8 cellular contexts compared by ENCODE assay signal in the genomic region with DNA sequence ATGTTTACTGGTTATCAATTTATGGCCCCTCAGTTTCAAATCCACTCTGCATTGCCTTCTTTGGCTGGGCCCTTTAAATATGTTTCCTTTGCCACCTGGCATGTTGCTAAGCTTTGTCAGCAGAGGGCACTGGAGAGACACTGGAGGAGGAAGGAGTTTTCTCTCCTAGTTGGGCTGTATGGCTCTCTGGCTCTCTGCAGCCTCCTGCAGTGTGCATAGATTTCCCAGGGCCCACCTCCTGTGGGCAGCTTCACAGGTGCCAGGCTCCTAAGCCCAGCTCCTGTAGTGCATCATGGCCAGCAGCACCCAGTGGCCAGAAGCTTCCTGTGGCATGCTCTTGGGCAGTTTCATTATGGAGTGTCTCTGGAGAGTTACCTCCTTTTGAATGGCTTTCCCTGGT. TPM values are rescaled to one million over a fixed set of nuclear protein-coding genes. Genes with fewer than 3 reads are reported as not detected.
DNase-seq lines count a peak whose midpoint lies in the region; ATAC-seq and TF ChIP-seq lines count a peak whose summit lies in the region.

No MANE protein-coding gene starts in this region.

- peaks cover 7% of the 10 kb centered on the region for H3K27me3 Mint-ChIP-seq in mesothelial cell of epicardium (ENCODE audit: low read depth)

- no peaks in the 10 kb centered on the region for H3K36me3 Mint-ChIP-seq in mesothelial cell of epicardium

- H3K4me3 Mint-ChIP-seq in mesothelial cell of epicardium: no peak overlapping the region

- no peak overlapping the region for H3K4me3 ChIP-seq in AG10803 (ENCODE audit: low read length)

- ATAC-seq in GM18498 (IDR thresholded peaks at IDR 0.05; ENCODE audit: unreplicated experiment): peak; percentile 63
- ATAC-seq in HG02798 (IDR thresholded peaks at IDR 0.05; ENCODE audit: poor library complexity, unreplicated experiment): peak; percentile 63
- ATAC-seq in SK-N-SH treated with all-trans-retinoic acid at 6 μM for 48 hours: peak; percentile 78

- H3K9me3 Mint-ChIP-seq in mesothelial cell of epicardium: no peaks in the 10 kb centered on the region

- H3K27ac Mint-ChIP-seq in mesothelial cell of epicardium: no peak overlapping the region

- peak; percentile 56 for DNase-seq in AG10803 (ENCODE audit: low read depth)
- DNase-seq in NCI-H146 treated with DMSO at 0.1 percent for 48 hours (lab: John Stamatoyannopoulos, UW; ENCODE audit: unreplicated experiment): peak; percentile 71
- DNase-seq in dedifferentiated amniotic fluid mesenchymal stem cell (ENCODE audit: extremely low spot score): peak; percentile 48
- no peak for DNase-seq in mesothelial cell of epicardium (ENCODE audit: low spot score in 2 of 2, unreplicated experiment in 2 of 2)
- no peak for DNase-seq in cortex of kidney (lab: John Stamatoyannopoulos, UW)

- TF ChIP-seq CTCF in AG10803 (conservative IDR thresholded peaks at IDR 0.05; ENCODE audit: low read length): peak; percentile 90
- TF ChIP-seq CTCF in mesothelial cell of epicardium (IDR thresholded peaks at IDR 0.05; ENCODE audit: unreplicated experiment): peak; percentile 38

- peaks cover 18% of the 10 kb centered on the region for H3K4me1 Mint-ChIP-seq in mesothelial cell of epicardium

TF ChIP-seq in SK-N-SH treated with all-trans-retinoic acid at 6 μM for 48 hours, 23 proteins besides CTCF, POLR2A, EP300 and RAD21:
- TF ChIP-seq ZFP30 (CRISPR knock-in tag; IDR thresholded peaks at IDR 0.05): no peak
- TF ChIP-seq ZNF565 (CRISPR knock-in tag; conservative IDR thresholded peaks at IDR 0.05; ENCODE audit: low read depth): no peak
- no peak for TF ChIP-seq SNAI2 (CRISPR knock-in tag; IDR thresholded peaks at IDR 0.05)
- no peak for TF ChIP-seq CSDC2 (CRISPR knock-in tag; IDR thresholded peaks at IDR 0.05)
- no peak for TF ChIP-seq BACH2 (CRISPR knock-in tag; IDR thresholded peaks at IDR 0.05; ENCODE audit: borderline replicate concordance)
- TF ChIP-seq ZFP3 (CRISPR knock-in tag; IDR thresholded peaks at IDR 0.05): no peak
- TF ChIP-seq, protein P1, sequence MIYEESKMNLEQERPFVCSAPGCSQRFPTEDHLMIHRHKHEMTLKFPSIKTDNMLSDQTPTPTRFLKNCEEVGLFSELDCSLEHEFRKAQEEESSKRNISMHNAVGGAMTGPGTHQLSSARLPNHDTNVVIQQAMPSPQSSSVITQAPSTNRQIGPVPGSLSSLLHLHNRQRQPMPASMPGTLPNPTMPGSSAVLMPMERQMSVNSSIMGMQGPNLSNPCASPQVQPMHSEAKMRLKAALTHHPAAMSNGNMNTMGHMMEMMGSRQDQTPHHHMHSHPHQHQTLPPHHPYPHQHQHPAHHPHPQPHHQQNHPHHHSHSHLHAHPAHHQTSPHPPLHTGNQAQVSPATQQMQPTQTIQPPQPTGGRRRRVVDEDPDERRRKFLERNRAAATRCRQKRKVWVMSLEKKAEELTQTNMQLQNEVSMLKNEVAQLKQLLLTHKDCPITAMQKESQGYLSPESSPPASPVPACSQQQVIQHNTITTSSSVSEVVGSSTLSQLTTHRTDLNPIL (CRISPR knock-in tag; IDR thresholded peaks at IDR 0.05; ENCODE audit: low read depth): no peak
- TF ChIP-seq, protein P2, sequence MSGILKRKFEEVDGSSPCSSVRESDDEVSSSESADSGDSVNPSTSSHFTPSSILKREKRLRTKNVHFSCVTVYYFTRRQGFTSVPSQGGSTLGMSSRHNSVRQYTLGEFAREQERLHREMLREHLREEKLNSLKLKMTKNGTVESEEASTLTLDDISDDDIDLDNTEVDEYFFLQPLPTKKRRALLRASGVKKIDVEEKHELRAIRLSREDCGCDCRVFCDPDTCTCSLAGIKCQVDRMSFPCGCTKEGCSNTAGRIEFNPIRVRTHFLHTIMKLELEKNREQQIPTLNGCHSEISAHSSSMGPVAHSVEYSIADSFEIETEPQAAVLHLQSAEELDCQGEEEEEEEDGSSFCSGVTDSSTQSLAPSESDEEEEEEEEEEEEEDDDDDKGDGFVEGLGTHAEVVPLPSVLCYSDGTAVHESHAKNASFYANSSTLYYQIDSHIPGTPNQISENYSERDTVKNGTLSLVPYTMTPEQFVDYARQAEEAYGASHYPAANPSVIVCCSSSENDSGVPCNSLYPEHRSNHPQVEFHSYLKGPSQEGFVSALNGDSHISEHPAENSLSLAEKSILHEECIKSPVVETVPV (CRISPR knock-in tag; IDR thresholded peaks at IDR 0.05): no peak
- TF ChIP-seq ISL1 (CRISPR knock-in tag; IDR thresholded peaks at IDR 0.05): no peak
- TF ChIP-seq, protein P3, sequence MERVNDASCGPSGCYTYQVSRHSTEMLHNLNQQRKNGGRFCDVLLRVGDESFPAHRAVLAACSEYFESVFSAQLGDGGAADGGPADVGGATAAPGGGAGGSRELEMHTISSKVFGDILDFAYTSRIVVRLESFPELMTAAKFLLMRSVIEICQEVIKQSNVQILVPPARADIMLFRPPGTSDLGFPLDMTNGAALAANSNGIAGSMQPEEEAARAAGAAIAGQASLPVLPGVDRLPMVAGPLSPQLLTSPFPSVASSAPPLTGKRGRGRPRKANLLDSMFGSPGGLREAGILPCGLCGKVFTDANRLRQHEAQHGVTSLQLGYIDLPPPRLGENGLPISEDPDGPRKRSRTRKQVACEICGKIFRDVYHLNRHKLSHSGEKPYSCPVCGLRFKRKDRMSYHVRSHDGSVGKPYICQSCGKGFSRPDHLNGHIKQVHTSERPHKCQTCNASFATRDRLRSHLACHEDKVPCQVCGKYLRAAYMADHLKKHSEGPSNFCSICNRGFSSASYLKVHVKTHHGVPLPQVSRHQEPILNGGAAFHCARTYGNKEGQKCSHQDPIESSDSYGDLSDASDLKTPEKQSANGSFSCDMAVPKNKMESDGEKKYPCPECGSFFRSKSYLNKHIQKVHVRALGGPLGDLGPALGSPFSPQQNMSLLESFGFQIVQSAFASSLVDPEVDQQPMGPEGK (CRISPR knock-in tag; IDR thresholded peaks at IDR 0.05; ENCODE audit: borderline replicate concordance): no peak
- TF ChIP-seq ZC3H10 (CRISPR knock-in tag; IDR thresholded peaks at IDR 0.05): no peak
- TF ChIP-seq GLIS3 (CRISPR knock-in tag; IDR thresholded peaks at IDR 0.05): no peak
- TF ChIP-seq, protein P4, sequence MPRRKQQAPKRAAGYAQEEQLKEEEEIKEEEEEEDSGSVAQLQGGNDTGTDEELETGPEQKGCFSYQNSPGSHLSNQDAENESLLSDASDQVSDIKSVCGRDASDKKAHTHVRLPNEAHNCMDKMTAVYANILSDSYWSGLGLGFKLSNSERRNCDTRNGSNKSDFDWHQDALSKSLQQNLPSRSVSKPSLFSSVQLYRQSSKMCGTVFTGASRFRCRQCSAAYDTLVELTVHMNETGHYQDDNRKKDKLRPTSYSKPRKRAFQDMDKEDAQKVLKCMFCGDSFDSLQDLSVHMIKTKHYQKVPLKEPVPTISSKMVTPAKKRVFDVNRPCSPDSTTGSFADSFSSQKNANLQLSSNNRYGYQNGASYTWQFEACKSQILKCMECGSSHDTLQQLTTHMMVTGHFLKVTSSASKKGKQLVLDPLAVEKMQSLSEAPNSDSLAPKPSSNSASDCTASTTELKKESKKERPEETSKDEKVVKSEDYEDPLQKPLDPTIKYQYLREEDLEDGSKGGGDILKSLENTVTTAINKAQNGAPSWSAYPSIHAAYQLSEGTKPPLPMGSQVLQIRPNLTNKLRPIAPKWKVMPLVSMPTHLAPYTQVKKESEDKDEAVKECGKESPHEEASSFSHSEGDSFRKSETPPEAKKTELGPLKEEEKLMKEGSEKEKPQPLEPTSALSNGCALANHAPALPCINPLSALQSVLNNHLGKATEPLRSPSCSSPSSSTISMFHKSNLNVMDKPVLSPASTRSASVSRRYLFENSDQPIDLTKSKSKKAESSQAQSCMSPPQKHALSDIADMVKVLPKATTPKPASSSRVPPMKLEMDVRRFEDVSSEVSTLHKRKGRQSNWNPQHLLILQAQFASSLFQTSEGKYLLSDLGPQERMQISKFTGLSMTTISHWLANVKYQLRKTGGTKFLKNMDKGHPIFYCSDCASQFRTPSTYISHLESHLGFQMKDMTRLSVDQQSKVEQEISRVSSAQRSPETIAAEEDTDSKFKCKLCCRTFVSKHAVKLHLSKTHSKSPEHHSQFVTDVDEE (CRISPR knock-in tag; IDR thresholded peaks at IDR 0.05): no peak
- TF ChIP-seq RARB (CRISPR knock-in tag; IDR thresholded peaks at IDR 0.05): no peak
- no peak for TF ChIP-seq ESRRG (CRISPR knock-in tag; IDR thresholded peaks at IDR 0.05)
- TF ChIP-seq, protein P5, sequence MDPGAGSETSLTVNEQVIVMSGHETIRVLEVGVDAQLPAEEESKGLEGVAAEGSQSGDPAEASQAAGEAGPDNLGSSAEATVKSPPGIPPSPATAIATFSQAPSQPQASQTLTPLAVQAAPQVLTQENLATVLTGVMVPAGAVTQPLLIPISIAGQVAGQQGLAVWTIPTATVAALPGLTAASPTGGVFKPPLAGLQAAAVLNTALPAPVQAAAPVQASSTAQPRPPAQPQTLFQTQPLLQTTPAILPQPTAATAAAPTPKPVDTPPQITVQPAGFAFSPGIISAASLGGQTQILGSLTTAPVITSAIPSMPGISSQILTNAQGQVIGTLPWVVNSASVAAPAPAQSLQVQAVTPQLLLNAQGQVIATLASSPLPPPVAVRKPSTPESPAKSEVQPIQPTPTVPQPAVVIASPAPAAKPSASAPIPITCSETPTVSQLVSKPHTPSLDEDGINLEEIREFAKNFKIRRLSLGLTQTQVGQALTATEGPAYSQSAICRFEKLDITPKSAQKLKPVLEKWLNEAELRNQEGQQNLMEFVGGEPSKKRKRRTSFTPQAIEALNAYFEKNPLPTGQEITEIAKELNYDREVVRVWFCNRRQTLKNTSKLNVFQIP (CRISPR knock-in tag; IDR thresholded peaks at IDR 0.05; ENCODE audit: borderline replicate concordance, low read depth): no peak
- TF ChIP-seq TOX (CRISPR knock-in tag; IDR thresholded peaks at IDR 0.05; ENCODE audit: borderline replicate concordance): no peak
- no peak for TF ChIP-seq ZNF8 (CRISPR knock-in tag; IDR thresholded peaks at IDR 0.05)

RNA-seq across cellular contexts. Expression of a gene that starts 23.3 kb away (rescaled TPM):
- 4.3 to 4.9 TPM (median 4.8 TPM) in 3 replicates for total RNA-seq in mesothelial cell of epicardium

Comparison
In these comparisons a context has a peak if more than half of its experiments do, and no peak if none do; other contexts are left out.
1. DNase-seq: peak in AG10803 (single experiment), NCI-H146 treated with DMSO at 0.1 percent for 48 hours (single experiment) and dedifferentiated amniotic fluid mesenchymal stem cell (single experiment); none in mesothelial cell of epicardium (0 of 2) and cortex of kidney (single experiment).
2. Peak in every context shown above with its lines, with median percentiles within 50 percentile points of each other: ATAC-seq.